ENCODE assay signal across 8 cellular contexts in the genomic region with DNA sequence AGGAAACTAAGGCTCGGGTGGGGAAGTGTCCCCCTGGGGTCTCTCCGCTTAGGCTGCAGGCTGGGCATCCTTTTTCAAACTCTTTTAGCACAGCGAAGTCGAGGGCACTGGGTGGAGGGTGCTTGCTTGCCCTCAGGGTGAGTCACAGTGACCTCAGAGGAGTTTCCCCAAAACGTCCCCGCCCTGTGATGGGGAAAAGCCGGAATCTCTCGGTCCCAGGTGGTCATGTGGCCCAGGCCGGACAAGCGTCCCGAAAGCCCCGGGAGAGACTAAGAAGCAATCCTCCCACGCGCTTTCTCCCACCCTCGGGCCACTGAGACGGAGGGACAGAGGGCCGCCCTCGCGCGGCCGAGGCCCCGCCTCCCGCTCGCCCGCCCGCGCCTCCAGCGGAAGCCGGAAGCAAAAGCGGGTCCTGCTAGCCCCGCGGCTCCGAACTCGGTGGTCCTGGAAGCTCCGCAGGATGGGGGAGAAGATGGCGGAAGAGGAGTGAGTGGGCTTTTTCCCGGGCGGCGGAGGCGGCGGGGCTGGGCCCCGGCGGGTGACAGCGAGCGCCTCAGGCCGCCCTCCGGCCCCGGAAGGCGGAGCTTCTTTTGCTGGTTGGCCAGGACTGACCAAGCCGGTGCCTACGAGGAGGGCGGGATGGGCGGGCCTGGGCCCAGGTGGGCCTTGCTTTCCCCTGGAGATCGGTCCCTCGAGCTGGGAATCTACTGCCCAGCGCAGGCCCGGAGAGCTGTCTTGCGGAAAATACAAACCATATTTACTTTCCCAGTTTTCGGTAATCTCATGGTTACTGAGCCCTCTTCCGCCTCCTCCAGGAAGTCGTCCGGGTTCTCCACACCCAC. TPM values are rescaled to one million over a fixed set of nuclear protein-coding genes. Genes with fewer than 3 reads are reported as not detected.
DNase-seq lines count a peak whose midpoint lies in the region; ATAC-seq and TF ChIP-seq lines count a peak whose summit lies in the region.

Gene SLC9A8, plus strand, starts transcription at position 366 of the 842 bp plus-strand sequence. Its CDS starts 95 bp downstream, at position 461.

- H4K20me1 ChIP-seq in IMR-90 (ENCODE audit: insufficient read depth, low read length) (no peaks in the 10 kb centered on the region), PC-3 (ENCODE audit: low read length) (no peaks in the 10 kb centered on the region)

- H2BK120ac ChIP-seq in IMR-90 (ENCODE audit: low read depth, low read length) = peak within 1 kb of the TSS; percentile 64

- WGBS in IMR-90 (ENCODE audit: extremely low coverage in 2 of 2, insufficient read length in 1 of 2), 2 experiments = 0% methylated on average over 7 of the region's 62 CpGs; no CpG with 5 or more reads in 1 of the 2 experiments
- 0% methylated on average over 54 to 62 of the region's 62 CpGs for WGBS in esophagus, 2 donors

- peak within 1 kb of the TSS; percentile 82 for H3K18ac ChIP-seq in IMR-90 (ENCODE audit: low read depth, low read length)

- no peaks in the 10 kb centered on the region for H3K9me2 ChIP-seq in PC-3 (replicated peaks; ENCODE audit: low read length)

- intact Hi-C loops in IMR-90 (cut with micrococcal nuclease) = loop anchor here (2.0 to 5.0 kb wide), 2 partner anchors 40 to 100 kb away; partner anchors contain the start of gene B4GALT5
- intact Hi-C loops in PC-3 (cut with micrococcal nuclease) = no loop called here

- H3K79me1 ChIP-seq in IMR-90 (ENCODE audit: low read depth in 1 of 2, low read length in 2 of 2) = peaks cover 20 to 29% of the 10 kb centered on the region in 2 experiments

- H3K56ac ChIP-seq in IMR-90 (ENCODE audit: extremely low read depth, insufficient read depth, low read length) = peak within 1 kb of the TSS; percentile 66

- H2AK9ac ChIP-seq in IMR-90 (replicated peaks; ENCODE audit: low read depth, low read length, poor library complexity) = peak within 1 kb of the TSS; percentile 99

- TF ChIP-seq CTCF in IMR-90 (conservative IDR thresholded peaks at IDR 0.05; ENCODE audit: low read depth, low read length) (peak; percentile 42), PC-3 (conservative IDR thresholded peaks at IDR 0.05; ENCODE audit: low read depth, low read length) (peak; percentile 43)

- H3K79me2 ChIP-seq in PC-3 (ENCODE audit: low read length) = peaks cover 11% of the 10 kb centered on the region

- POLR2A ChIA-PET in IMR-90 (lab: Charles Lee; ENCODE audit: unreplicated experiment) (interaction anchor here (0.6 to 1.4 kb wide), 3 partner anchors 11 to 77 kb away, joined by 3 to 5 read pairs (median 5); no protein-coding TSS in a partner anchor), PC-3 (lab: Charles Lee; ENCODE audit: unreplicated experiment) (interaction anchor here (0.6 kb wide), 2 partner anchors 114 to 1918 kb away, joined by 3 read pairs; no protein-coding TSS in a partner anchor)

- peak within 1 kb of the TSS; percentile 93 for H3K4ac ChIP-seq in IMR-90 (ENCODE audit: low read depth, low read length)

- H3K9me3 ChIP-seq in IMR-90 (ENCODE audit: control insufficient read depth, insufficient read depth, low read length) (no peaks in the 10 kb centered on the region), PC-3 (ENCODE audit: low read length) (no peaks in the 10 kb centered on the region), esophagus (ENCODE audit: control insufficient read depth in 2 of 2, insufficient read depth in 1 of 2, low read depth in 1 of 2, low read length in 1 of 2) (no peaks in the 10 kb centered on the region), mucosa of stomach (ENCODE audit: control insufficient read depth, low read length) (no peaks in the 10 kb centered on the region)

- BruUV-seq in IMR-90 (replicated peaks; lab: Mats Ljungman, UMichigan) (no TSS peak), PC-3 (replicated peaks; lab: Mats Ljungman, UMichigan) (TSS peak; percentile 87)

- H3K9ac ChIP-seq in IMR-90 (ENCODE audit: low read depth, low read length) (peak within 1 kb of the TSS; percentile 86), PC-3 (ENCODE audit: low read length) (peak within 1 kb of the TSS; percentile 87), mucosa of stomach (ENCODE audit: low read length) (peak within 1 kb of the TSS; percentile 89)

- H3K14ac ChIP-seq in IMR-90 (replicated peaks; ENCODE audit: low read depth, low read length) = peak within 1 kb of the TSS; percentile 97

- H3K4me1 ChIP-seq in IMR-90 (ENCODE audit: control insufficient read depth, insufficient read depth, low read length) (peaks cover 7% of the 10 kb centered on the region), PC-3 (ENCODE audit: insufficient read depth, low read length) (peaks cover 21% of the 10 kb centered on the region), esophagus (ENCODE audit: control insufficient read depth in 2 of 2, insufficient read depth in 2 of 2, low read length in 1 of 2) (peaks cover 0 to 14% of the 10 kb centered on the region in 2 donors), mucosa of stomach (ENCODE audit: control insufficient read depth, insufficient read depth, low read length) (peaks cover 28% of the 10 kb centered on the region)

- H2AK5ac ChIP-seq in IMR-90 (ENCODE audit: low read depth, low read length) = peak within 1 kb of the TSS; percentile 97

- H3K27ac ChIP-seq in IMR-90 (ENCODE audit: insufficient read depth, low read length) = peak within 1 kb of the TSS; percentile 77
- H3K27ac ChIP-seq in PC-3 (ENCODE audit: low read length) = peak within 1 kb of the TSS; percentile 80
- H3K27ac ChIP-seq in esophagus (ENCODE audit: low read depth in 2 of 2, low read length in 1 of 2) = peak within 1 kb of the TSS; percentile 94 to 98

- CTCF ChIA-PET in IMR-90 (lab: Yijun Ruan, JAX) = interaction anchor here (0.6 kb wide), 1 partner anchor 165 kb away, joined by 3 read pairs; no protein-coding TSS in a partner anchor
- CTCF ChIA-PET in PC-3 (lab: Charles Lee) = interaction anchor here (0.6 to 0.9 kb wide), 5 partner anchors 36 to 277 kb away, joined by 3 to 6 read pairs (median 4); no protein-coding TSS in a partner anchor

- peak within 1 kb of the TSS; percentile 83 for H4K91ac ChIP-seq in IMR-90 (ENCODE audit: insufficient read depth, low read depth, low read length)

- H3F3A ChIP-seq in PC-3 (ENCODE audit: low read length, unreplicated experiment) = no peaks in the 10 kb centered on the region

- TF ChIP-seq RAD21 in IMR-90 (IDR thresholded peaks at IDR 0.05; ENCODE audit: low read length) = no peak

- H2AFZ ChIP-seq in IMR-90 (replicated peaks; ENCODE audit: low read length, poor library complexity) (peak within 1 kb of the TSS; percentile 98), PC-3 (ENCODE audit: low read length) (peak within 1 kb of the TSS; percentile 83)

- H2BK15ac ChIP-seq in IMR-90 (ENCODE audit: low read depth, low read length) = peak within 1 kb of the TSS; percentile 77; the same call in 2 of the 3 replicates

- peaks cover 15% of the 10 kb centered on the region for H3K9me1 ChIP-seq in IMR-90 (ENCODE audit: insufficient read depth, low read length)

- peak within 1 kb of the TSS; percentile 85 for H3K23ac ChIP-seq in IMR-90 (ENCODE audit: low read depth, low read length)

- peaks cover 2% of the 10 kb centered on the region; the same call in 1 of the 2 replicates for H3K36me3 ChIP-seq in IMR-90 (ENCODE audit: control insufficient read depth, insufficient read depth, low read length)
- no peaks in the 10 kb centered on the region for H3K36me3 ChIP-seq in PC-3 (ENCODE audit: low read depth, low read length)
- peaks cover 0 to 6% of the 10 kb centered on the region in 2 donors for H3K36me3 ChIP-seq in esophagus (ENCODE audit: control insufficient read depth in 2 of 2, insufficient read depth in 2 of 2, low read length in 1 of 2)
- no peaks in the 10 kb centered on the region for H3K36me3 ChIP-seq in mucosa of stomach (ENCODE audit: control insufficient read depth, insufficient read depth, low read length)

- peak within 1 kb of the TSS; percentile 93 for H4K5ac ChIP-seq in IMR-90 (ENCODE audit: low read depth, low read length)

- peak within 1 kb of the TSS; percentile 97 to 98 for H4K8ac ChIP-seq in IMR-90 (ENCODE audit: low read depth in 2 of 2, low read length in 2 of 2)

- dilution Hi-C loops in IMR-90 (cut with HindIII; ENCODE audit: low sequenced_read_pairs, unreplicated experiment) = no loop called here

- peak within 1 kb of the TSS; percentile 72 for H2BK5ac ChIP-seq in IMR-90 (ENCODE audit: low read depth, low read length, poor library complexity, severe bottlenecking)

- peak; percentile 91 for DNase-seq in DMS114 treated with DMSO at 0.1 percent for 48 hours (lab: John Stamatoyannopoulos, UW; ENCODE audit: unreplicated experiment)
- DNase-seq in IMR-90 = peak; percentile 85
- DNase-seq in PC-3 = peak; percentile 87
- peak; percentile 83 for DNase-seq in activated T-cell treated with anti-CD3 and anti-CD28 coated beads, Interleukin-2, amount 50 U/mL, for 1 hour
- DNase-seq in stimulated activated CD8-positive, alpha-beta memory T cell treated with anti-CD3 and anti-CD28 coated beads, Interleukin-4, amount 100 ng/mL, for 48 hours = peak; percentile 88

- H2BK20ac ChIP-seq in IMR-90 (ENCODE audit: low read depth, low read length) = peak within 1 kb of the TSS; percentile 64; the same call in 1 of the 2 replicates

- H3K27me3 ChIP-seq in IMR-90 (ENCODE audit: control insufficient read depth, insufficient read depth, low read length) (no peaks in the 10 kb centered on the region), PC-3 (ENCODE audit: low read length) (no peaks in the 10 kb centered on the region), esophagus (ENCODE audit: control insufficient read depth in 1 of 2, insufficient read depth in 2 of 2, low read length in 2 of 2) (no peaks in the 10 kb centered on the region), mucosa of stomach (ENCODE audit: control insufficient read depth, insufficient read depth, low read length) (no peaks in the 10 kb centered on the region)

- peak; percentile 83 for TF ChIP-seq POLR2A in IMR-90 (IDR thresholded peaks at IDR 0.05; ENCODE audit: low read depth, low read length)

- H3K4me2 ChIP-seq in IMR-90 (ENCODE audit: low read depth, low read length) = peak within 1 kb of the TSS; percentile 91
- H3K4me2 ChIP-seq in PC-3 (ENCODE audit: low read length) = peak within 1 kb of the TSS; percentile 80

- in situ Hi-C loops in IMR-90 (cut with MboI; ENCODE audit: low sequenced_read_pairs) = no loop called here

- peak; percentile 75 for ATAC-seq in GM21528 (IDR thresholded peaks at IDR 0.05; ENCODE audit: low FRiP score, unreplicated experiment)
- peak; percentile 97 for ATAC-seq in IMR-90 (ENCODE audit: low read depth)
- peak; percentile 82 for ATAC-seq in PC-3

- H3K4me3 ChIP-seq in IMR-90 (ENCODE audit: insufficient read depth, low read depth, low read length) (peak within 1 kb of the TSS; percentile 86), PC-3 (ENCODE audit: low read length) (peak within 1 kb of the TSS; percentile 68), esophagus (ENCODE audit: low read depth in 1 of 2, low read length in 2 of 2) (peak within 1 kb of the TSS; percentile 59 to 75), mucosa of stomach (ENCODE audit: low read length) (peak within 1 kb of the TSS; percentile 95)

RNA-seq across cellular contexts. Expression of gene SLC9A8, which starts in this region (rescaled TPM):
- total RNA-seq in IMR-90 (2012; rRNA removed) (3.6 and 5.0 TPM in 2 replicates), PC-3 (2014; rRNA removed) (11.7 and 13.1 TPM in 2 replicates)
- polyA plus RNA-seq in IMR-90 (2012; rRNA removed) (4.0 and 4.1 TPM in 2 replicates), esophagus (10 to 100 TPM; 11.5 to 16.6 TPM)
- 1.5 and 2.1 TPM in 2 replicates for polyA plus RNA-seq in IMR-90 (2012; cell fraction: cytosol; rRNA removed)
- polyA plus RNA-seq in IMR-90 (2012; cell fraction: nucleus; rRNA removed; ENCODE audit: low replicate concordance) = 17.0 and 18.2 TPM in 2 replicates

Comparison
In these comparisons a context has a peak if more than half of its experiments do, and no peak if none do; other contexts are left out.
1. Peak in every context shown above with its lines: DNase-seq, ATAC-seq, H3K4me3 ChIP-seq and H3K27ac ChIP-seq.